1 cellular context compared by ENCODE assay signal in the genomic region with DNA sequence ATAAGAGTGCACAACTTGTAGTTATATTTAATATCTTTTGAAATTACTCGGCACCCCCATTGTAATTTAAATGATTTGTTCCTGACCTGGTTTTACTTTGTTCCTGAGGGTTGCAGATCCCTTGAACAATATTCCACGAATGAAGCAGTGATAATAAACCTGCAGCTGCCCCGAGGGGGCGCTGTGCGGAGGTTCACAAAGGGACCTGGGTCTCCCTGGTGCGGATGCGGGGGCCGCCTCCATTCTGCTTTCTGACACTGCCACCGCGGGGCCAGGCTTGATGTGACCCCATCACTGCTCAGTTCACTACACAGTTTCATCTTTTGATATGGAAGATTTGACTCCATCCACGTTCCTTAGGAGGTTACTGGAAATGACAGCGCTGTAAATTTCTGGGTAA.
TF ChIP-seq lines count a peak whose summit lies in the region.

No MANE protein-coding gene starts in this region.

TF ChIP-seq in K562, 482 proteins besides CTCF, POLR2A, EP300 and RAD21 (continued from another document and continues in another):
- TF ChIP-seq, protein P1, sequence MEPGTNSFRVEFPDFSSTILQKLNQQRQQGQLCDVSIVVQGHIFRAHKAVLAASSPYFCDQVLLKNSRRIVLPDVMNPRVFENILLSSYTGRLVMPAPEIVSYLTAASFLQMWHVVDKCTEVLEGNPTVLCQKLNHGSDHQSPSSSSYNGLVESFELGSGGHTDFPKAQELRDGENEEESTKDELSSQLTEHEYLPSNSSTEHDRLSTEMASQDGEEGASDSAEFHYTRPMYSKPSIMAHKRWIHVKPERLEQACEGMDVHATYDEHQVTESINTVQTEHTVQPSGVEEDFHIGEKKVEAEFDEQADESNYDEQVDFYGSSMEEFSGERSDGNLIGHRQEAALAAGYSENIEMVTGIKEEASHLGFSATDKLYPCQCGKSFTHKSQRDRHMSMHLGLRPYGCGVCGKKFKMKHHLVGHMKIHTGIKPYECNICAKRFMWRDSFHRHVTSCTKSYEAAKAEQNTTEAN (CRISPR knock-in tag; IDR thresholded peaks at IDR 0.05), result no peak
- TF ChIP-seq MAFG (tag; conservative IDR thresholded peaks at IDR 0.05), result no peak
- no peak for TF ChIP-seq MYNN (IDR thresholded peaks at IDR 0.05)
- TF ChIP-seq MYNN (CRISPR knock-in tag; IDR thresholded peaks at IDR 0.05), result no peak
- TF ChIP-seq, protein P2, sequence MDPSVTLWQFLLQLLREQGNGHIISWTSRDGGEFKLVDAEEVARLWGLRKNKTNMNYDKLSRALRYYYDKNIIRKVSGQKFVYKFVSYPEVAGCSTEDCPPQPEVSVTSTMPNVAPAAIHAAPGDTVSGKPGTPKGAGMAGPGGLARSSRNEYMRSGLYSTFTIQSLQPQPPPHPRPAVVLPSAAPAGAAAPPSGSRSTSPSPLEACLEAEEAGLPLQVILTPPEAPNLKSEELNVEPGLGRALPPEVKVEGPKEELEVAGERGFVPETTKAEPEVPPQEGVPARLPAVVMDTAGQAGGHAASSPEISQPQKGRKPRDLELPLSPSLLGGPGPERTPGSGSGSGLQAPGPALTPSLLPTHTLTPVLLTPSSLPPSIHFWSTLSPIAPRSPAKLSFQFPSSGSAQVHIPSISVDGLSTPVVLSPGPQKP (CRISPR knock-in tag; IDR thresholded peaks at IDR 0.05), result no peak
- TF ChIP-seq, protein P3, sequence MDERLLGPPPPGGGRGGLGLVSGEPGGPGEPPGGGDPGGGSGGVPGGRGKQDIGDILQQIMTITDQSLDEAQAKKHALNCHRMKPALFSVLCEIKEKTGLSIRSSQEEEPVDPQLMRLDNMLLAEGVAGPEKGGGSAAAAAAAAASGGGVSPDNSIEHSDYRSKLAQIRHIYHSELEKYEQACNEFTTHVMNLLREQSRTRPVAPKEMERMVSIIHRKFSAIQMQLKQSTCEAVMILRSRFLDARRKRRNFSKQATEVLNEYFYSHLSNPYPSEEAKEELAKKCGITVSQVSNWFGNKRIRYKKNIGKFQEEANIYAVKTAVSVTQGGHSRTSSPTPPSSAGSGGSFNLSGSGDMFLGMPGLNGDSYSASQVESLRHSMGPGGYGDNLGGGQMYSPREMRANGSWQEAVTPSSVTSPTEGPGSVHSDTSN (CRISPR knock-in tag; IDR thresholded peaks at IDR 0.05; ENCODE audit: low read depth), result no peak
- TF ChIP-seq, protein P3 (tag; conservative IDR thresholded peaks at IDR 0.05; ENCODE audit: low read depth), result no peak
- TF ChIP-seq, protein P4, sequence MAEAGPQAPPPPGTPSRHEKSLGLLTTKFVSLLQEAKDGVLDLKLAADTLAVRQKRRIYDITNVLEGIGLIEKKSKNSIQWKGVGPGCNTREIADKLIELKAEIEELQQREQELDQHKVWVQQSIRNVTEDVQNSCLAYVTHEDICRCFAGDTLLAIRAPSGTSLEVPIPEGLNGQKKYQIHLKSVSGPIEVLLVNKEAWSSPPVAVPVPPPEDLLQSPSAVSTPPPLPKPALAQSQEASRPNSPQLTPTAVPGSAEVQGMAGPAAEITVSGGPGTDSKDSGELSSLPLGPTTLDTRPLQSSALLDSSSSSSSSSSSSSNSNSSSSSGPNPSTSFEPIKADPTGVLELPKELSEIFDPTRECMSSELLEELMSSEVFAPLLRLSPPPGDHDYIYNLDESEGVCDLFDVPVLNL (CRISPR knock-in tag; IDR thresholded peaks at IDR 0.05; ENCODE audit: low read depth), result no peak
- no peak for TF ChIP-seq ZNF282 (CRISPR knock-in tag; IDR thresholded peaks at IDR 0.05)
- no peak; the same call in 1 of the 2 replicates for TF ChIP-seq SREBF1 (IDR thresholded peaks at IDR 0.05; ENCODE audit: borderline replicate concordance, low read depth, low read length)
- TF ChIP-seq SIX5 (IDR thresholded peaks at IDR 0.05; ENCODE audit: borderline replicate concordance in 1 of 2, insufficient read depth in 1 of 2, low read depth in 1 of 2, low read length in 2 of 2), result no peak
- TF ChIP-seq, protein P5, sequence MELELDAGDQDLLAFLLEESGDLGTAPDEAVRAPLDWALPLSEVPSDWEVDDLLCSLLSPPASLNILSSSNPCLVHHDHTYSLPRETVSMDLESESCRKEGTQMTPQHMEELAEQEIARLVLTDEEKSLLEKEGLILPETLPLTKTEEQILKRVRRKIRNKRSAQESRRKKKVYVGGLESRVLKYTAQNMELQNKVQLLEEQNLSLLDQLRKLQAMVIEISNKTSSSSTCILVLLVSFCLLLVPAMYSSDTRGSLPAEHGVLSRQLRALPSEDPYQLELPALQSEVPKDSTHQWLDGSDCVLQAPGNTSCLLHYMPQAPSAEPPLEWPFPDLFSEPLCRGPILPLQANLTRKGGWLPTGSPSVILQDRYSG (tag; conservative IDR thresholded peaks at IDR 0.05; ENCODE audit: low read depth), result no peak
- no peak; the same call in 1 of the 2 replicates for TF ChIP-seq ZKSCAN1 (IDR thresholded peaks at IDR 0.05; ENCODE audit: low read depth, low read length)
- TF ChIP-seq HOXB6 (CRISPR knock-in tag; IDR thresholded peaks at IDR 0.05; ENCODE audit: borderline replicate concordance), result no peak
- TF ChIP-seq PML (IDR thresholded peaks at IDR 0.05; ENCODE audit: low read length), result no peak
- no peak for TF ChIP-seq ZNF77 (CRISPR knock-in tag; IDR thresholded peaks at IDR 0.05)
- TF ChIP-seq ZNF436 (CRISPR knock-in tag; IDR thresholded peaks at IDR 0.05), result no peak
- TF ChIP-seq TAF7 (tag; IDR thresholded peaks at IDR 0.05), result no peak
- no peak for TF ChIP-seq CEBPG (CRISPR knock-in tag; IDR thresholded peaks at IDR 0.05)
- TF ChIP-seq CEBPG (tag; conservative IDR thresholded peaks at IDR 0.05 in 1 of 2, IDR thresholded peaks at IDR 0.05 in 1 of 2), result no peak
- TF ChIP-seq, protein P6, sequence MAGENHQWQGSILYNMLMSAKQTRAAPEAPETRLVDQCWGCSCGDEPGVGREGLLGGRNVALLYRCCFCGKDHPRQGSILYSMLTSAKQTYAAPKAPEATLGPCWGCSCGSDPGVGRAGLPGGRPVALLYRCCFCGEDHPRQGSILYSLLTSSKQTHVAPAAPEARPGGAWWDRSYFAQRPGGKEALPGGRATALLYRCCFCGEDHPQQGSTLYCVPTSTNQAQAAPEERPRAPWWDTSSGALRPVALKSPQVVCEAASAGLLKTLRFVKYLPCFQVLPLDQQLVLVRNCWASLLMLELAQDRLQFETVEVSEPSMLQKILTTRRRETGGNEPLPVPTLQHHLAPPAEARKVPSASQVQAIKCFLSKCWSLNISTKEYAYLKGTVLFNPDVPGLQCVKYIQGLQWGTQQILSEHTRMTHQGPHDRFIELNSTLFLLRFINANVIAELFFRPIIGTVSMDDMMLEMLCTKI (IDR thresholded peaks at IDR 0.05; ENCODE audit: partially characterized antibody), result no peak
- TF ChIP-seq RHOXF2B (CRISPR knock-in tag; conservative IDR thresholded peaks at IDR 0.05), result no peak
- TF ChIP-seq, protein P7, sequence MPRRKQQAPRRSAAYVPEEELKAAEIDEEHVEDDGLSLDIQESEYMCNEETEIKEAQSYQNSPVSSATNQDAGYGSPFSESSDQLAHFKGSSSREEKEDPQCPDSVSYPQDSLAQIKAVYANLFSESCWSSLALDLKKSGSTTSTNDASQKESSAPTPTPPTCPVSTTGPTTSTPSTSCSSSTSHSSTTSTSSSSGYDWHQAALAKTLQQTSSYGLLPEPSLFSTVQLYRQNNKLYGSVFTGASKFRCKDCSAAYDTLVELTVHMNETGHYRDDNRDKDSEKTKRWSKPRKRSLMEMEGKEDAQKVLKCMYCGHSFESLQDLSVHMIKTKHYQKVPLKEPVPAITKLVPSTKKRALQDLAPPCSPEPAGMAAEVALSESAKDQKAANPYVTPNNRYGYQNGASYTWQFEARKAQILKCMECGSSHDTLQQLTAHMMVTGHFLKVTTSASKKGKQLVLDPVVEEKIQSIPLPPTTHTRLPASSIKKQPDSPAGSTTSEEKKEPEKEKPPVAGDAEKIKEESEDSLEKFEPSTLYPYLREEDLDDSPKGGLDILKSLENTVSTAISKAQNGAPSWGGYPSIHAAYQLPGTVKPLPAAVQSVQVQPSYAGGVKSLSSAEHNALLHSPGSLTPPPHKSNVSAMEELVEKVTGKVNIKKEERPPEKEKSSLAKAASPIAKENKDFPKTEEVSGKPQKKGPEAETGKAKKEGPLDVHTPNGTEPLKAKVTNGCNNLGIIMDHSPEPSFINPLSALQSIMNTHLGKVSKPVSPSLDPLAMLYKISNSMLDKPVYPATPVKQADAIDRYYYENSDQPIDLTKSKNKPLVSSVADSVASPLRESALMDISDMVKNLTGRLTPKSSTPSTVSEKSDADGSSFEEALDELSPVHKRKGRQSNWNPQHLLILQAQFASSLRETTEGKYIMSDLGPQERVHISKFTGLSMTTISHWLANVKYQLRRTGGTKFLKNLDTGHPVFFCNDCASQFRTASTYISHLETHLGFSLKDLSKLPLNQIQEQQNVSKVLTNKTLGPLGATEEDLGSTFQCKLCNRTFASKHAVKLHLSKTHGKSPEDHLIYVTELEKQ (CRISPR knock-in tag; IDR thresholded peaks at IDR 0.05), result no peak
- TF ChIP-seq ATF7 (IDR thresholded peaks at IDR 0.05), result no peak
- TF ChIP-seq, protein P8, sequence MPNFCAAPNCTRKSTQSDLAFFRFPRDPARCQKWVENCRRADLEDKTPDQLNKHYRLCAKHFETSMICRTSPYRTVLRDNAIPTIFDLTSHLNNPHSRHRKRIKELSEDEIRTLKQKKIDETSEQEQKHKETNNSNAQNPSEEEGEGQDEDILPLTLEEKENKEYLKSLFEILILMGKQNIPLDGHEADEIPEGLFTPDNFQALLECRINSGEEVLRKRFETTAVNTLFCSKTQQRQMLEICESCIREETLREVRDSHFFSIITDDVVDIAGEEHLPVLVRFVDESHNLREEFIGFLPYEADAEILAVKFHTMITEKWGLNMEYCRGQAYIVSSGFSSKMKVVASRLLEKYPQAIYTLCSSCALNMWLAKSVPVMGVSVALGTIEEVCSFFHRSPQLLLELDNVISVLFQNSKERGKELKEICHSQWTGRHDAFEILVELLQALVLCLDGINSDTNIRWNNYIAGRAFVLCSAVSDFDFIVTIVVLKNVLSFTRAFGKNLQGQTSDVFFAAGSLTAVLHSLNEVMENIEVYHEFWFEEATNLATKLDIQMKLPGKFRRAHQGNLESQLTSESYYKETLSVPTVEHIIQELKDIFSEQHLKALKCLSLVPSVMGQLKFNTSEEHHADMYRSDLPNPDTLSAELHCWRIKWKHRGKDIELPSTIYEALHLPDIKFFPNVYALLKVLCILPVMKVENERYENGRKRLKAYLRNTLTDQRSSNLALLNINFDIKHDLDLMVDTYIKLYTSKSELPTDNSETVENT (CRISPR knock-in tag; IDR thresholded peaks at IDR 0.05), result no peak
- TF ChIP-seq JUNB (CRISPR knock-in tag; conservative IDR thresholded peaks at IDR 0.05), result no peak
- TF ChIP-seq ZNF41 (CRISPR knock-in tag; conservative IDR thresholded peaks at IDR 0.05), result no peak
- no peak for TF ChIP-seq ZFP1 (CRISPR knock-in tag; IDR thresholded peaks at IDR 0.05)
- TF ChIP-seq, protein P9, sequence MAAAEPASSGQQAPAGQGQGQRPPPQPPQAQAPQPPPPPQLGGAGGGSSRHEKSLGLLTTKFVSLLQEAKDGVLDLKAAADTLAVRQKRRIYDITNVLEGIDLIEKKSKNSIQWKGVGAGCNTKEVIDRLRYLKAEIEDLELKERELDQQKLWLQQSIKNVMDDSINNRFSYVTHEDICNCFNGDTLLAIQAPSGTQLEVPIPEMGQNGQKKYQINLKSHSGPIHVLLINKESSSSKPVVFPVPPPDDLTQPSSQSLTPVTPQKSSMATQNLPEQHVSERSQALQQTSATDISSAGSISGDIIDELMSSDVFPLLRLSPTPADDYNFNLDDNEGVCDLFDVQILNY (CRISPR knock-in tag; IDR thresholded peaks at IDR 0.05), result no peak
- no peak; the same call in 1 of the 2 replicates for TF ChIP-seq KLF16 (IDR thresholded peaks at IDR 0.05)
- no peak for TF ChIP-seq CHD4 (IDR thresholded peaks at IDR 0.05; ENCODE audit: insufficient read depth, insufficient replicate concordance, low read depth, low read length, poor library complexity, severe bottlenecking)
- TF ChIP-seq ZNF239 (CRISPR knock-in tag; IDR thresholded peaks at IDR 0.05), result no peak
- no peak for TF ChIP-seq KLF13 (tag; IDR thresholded peaks at IDR 0.05; ENCODE audit: borderline replicate concordance, low read depth)
- TF ChIP-seq SIN3A (IDR thresholded peaks at IDR 0.05; ENCODE audit: borderline replicate concordance in 2 of 2, control insufficient read depth in 1 of 2, low read depth in 2 of 2, low read length in 2 of 2), result no peak
- no peak for TF ChIP-seq ZSCAN32 (CRISPR knock-in tag; IDR thresholded peaks at IDR 0.05)
- no peak for TF ChIP-seq ZC3H8 (IDR thresholded peaks at IDR 0.05)
- no peak for TF ChIP-seq SNIP1 (IDR thresholded peaks at IDR 0.05; ENCODE audit: low read depth)
- TF ChIP-seq RBM39 (optimal IDR thresholded peaks at IDR 0.05; ENCODE audit: low read depth, low read length), result no peak
- no peak for TF ChIP-seq U2AF2 (optimal IDR thresholded peaks at IDR 0.05; ENCODE audit: low read depth, low read length)
- no peak for TF ChIP-seq RBM34 (IDR thresholded peaks at IDR 0.05; ENCODE audit: borderline replicate concordance, insufficient read depth, low read length)
- TF ChIP-seq GABPA (tag; conservative IDR thresholded peaks at IDR 0.05; ENCODE audit: low read depth), result no peak
- no peak for TF ChIP-seq ZNF23 (CRISPR knock-in tag; IDR thresholded peaks at IDR 0.05)
- TF ChIP-seq SMARCA4 (IDR thresholded peaks at IDR 0.05), result peak; percentile 62; the same call in 1 of the 2 replicates
- no peak for TF ChIP-seq ELF4 (CRISPR knock-in tag; IDR thresholded peaks at IDR 0.05)
- 0 out of 2 replicates have a peak, but pooled peaks have one; percentile 27 for TF ChIP-seq ZNF143 (CRISPR knock-in tag; IDR thresholded peaks at IDR 0.05)
- TF ChIP-seq ZNF444 (CRISPR knock-in tag; IDR thresholded peaks at IDR 0.05), result no peak
- no peak for TF ChIP-seq KAT7 (CRISPR knock-in tag; IDR thresholded peaks at IDR 0.05; ENCODE audit: borderline replicate concordance)
- no peak for TF ChIP-seq NFATC3 (IDR thresholded peaks at IDR 0.05)
- no peak for TF ChIP-seq SAP30 (IDR thresholded peaks at IDR 0.05; ENCODE audit: borderline replicate concordance, insufficient read depth, low read depth, low read length, poor library complexity, severe bottlenecking)
- no peak for TF ChIP-seq RFX1 (IDR thresholded peaks at IDR 0.05)
- no peak for TF ChIP-seq ZNF431 (CRISPR knock-in tag; IDR thresholded peaks at IDR 0.05)
- TF ChIP-seq, protein P10, sequence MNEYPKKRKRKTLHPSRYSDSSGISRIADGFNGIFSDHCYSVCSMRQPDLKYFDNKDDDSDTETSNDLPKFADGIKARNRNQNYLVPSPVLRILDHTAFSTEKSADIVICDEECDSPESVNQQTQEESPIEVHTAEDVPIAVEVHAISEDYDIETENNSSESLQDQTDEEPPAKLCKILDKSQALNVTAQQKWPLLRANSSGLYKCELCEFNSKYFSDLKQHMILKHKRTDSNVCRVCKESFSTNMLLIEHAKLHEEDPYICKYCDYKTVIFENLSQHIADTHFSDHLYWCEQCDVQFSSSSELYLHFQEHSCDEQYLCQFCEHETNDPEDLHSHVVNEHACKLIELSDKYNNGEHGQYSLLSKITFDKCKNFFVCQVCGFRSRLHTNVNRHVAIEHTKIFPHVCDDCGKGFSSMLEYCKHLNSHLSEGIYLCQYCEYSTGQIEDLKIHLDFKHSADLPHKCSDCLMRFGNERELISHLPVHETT (CRISPR knock-in tag; conservative IDR thresholded peaks at IDR 0.05 in 1 of 2, IDR thresholded peaks at IDR 0.05 in 1 of 2), result 0 out of 4 replicates have a peak, but pooled peaks of 1 of the 2 experiments have one; percentile 44
